Comparison of ENCODE assay signal across 1 cellular context in genomic region chr10:46635364-46635959, GRCh38.
TF ChIP-seq lines count a peak whose summit lies in the region.
"Not testable (repeated sequence)": the region's sequence is repeated elsewhere in the genome, so short reads cannot be mapped to it uniquely, and the experiment has no call there.

No MANE protein-coding gene starts in this region.

TF ChIP-seq in K562, 482 proteins besides CTCF, POLR2A, EP300 and RAD21 (continued from another document):
- peak; percentile 53; the same call in 1 of the 2 replicates for TF ChIP-seq ZBTB40 (IDR thresholded peaks at IDR 0.05)
- TF ChIP-seq ZBTB40, ATF1 (CRISPR knock-in tag; IDR thresholded peaks at IDR 0.05): not testable (repeated sequence)
- TF ChIP-seq KAT8 (IDR thresholded peaks at IDR 0.05; ENCODE audit: low read depth) = peak; percentile 68; the same call in 1 of the 2 replicates
- TF ChIP-seq ATF1 (tag; IDR thresholded peaks at IDR 0.05) = peak; percentile 42; the same call in 1 of the 2 replicates
- TF ChIP-seq PRDM10 (IDR thresholded peaks at IDR 0.05; ENCODE audit: partially characterized antibody) = peak; percentile 63
- TF ChIP-seq MGA (IDR thresholded peaks at IDR 0.05) = peak; percentile 43; the same call in 1 of the 2 replicates
- TF ChIP-seq RAD51 (IDR thresholded peaks at IDR 0.05; ENCODE audit: borderline replicate concordance, low read depth) = peak; percentile 74
- peak in 1 of 2 experiments; percentile 16; a peak in 1 of 4 replicates for TF ChIP-seq NRF1 (conservative IDR thresholded peaks at IDR 0.05 in 1 of 2, IDR thresholded peaks at IDR 0.05 in 1 of 2)
- TF ChIP-seq MNT (conservative IDR thresholded peaks at IDR 0.05) = peak; percentile 33 to 69; a peak in 3 of 4 replicates
- peak; percentile 62 for TF ChIP-seq CXXC5 (CRISPR knock-in tag; IDR thresholded peaks at IDR 0.05)
- TF ChIP-seq EGR1 (conservative IDR thresholded peaks at IDR 0.05) = 0 out of 2 replicates have a peak, but pooled peaks have one; percentile 23
TF ChIP-seq in K562: peak in this region for 11; not testable (repeated sequence) for 471.
